1 cellular context compared by ENCODE assay signal in the genomic region with DNA sequence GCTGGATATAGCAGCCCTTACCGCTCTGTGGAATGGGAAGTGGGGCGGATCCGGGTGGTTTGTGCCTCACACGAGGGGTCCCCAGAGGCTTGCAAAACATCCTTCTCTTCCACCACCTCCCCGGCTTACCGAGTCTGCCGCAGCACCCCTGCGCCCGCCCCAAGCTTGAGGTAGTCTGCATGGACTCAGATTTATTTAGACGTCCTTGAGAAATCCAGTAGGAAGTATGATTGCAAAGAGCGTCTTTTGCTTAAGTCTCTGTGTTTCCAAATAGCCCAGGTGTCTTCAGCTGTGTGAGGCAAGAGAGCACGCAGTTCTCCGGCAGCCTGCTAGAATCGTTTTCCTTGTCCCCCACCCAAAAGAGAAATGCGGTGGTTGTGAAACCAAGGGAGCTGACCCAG.
TF ChIP-seq lines count a peak whose summit lies in the region.

No MANE protein-coding gene starts in this region.

TF ChIP-seq in A549, 52 proteins besides CTCF, POLR2A, EP300 and RAD21 (continued from another document):
- TF ChIP-seq, protein P1, sequence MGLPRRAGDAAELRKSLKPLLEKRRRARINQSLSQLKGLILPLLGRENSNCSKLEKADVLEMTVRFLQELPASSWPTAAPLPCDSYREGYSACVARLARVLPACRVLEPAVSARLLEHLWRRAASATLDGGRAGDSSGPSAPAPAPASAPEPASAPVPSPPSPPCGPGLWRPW (IDR thresholded peaks at IDR 0.05): no peak
- no peak for TF ChIP-seq HOXB5 (CRISPR knock-in tag; IDR thresholded peaks at IDR 0.05)
